In genomic region chr3:166263460-166263859, GRCh38 we compare ENCODE assay signal across 1 cellular context.
TF ChIP-seq lines count a peak whose summit lies in the region.

No MANE protein-coding gene starts in this region.

TF ChIP-seq in GM12878, 131 proteins besides CTCF, POLR2A, EP300 and RAD21:
- TF ChIP-seq HSF1 (IDR thresholded peaks at IDR 0.05; ENCODE audit: low read depth, low read length) (no peak), POLR2AphosphoS2 (IDR thresholded peaks at IDR 0.05; ENCODE audit: low read depth, low read length) (no peak), USF1 (IDR thresholded peaks at IDR 0.05; ENCODE audit: borderline replicate concordance, extremely low read length, insufficient read depth, low read depth, low read length) (no peak), TCF7 (IDR thresholded peaks at IDR 0.05; ENCODE audit: borderline replicate concordance) (no peak), FOS (IDR thresholded peaks at IDR 0.05; ENCODE audit: borderline replicate concordance, extremely low read depth, insufficient read length) (no peak), HDGF (IDR thresholded peaks at IDR 0.05) (no peak), SREBF2 (IDR thresholded peaks at IDR 0.05; ENCODE audit: low read length) (no peak), WRNIP1 (IDR thresholded peaks at IDR 0.05; ENCODE audit: borderline replicate concordance, low read depth, low read length) (no peak), SIN3A (IDR thresholded peaks at IDR 0.05; ENCODE audit: low read depth, low read length) (no peak), NR2F1 (conservative IDR thresholded peaks at IDR 0.05) (no peak), CHD1 (IDR thresholded peaks at IDR 0.05; ENCODE audit: low read depth, low read length) (no peak), BACH1 (IDR thresholded peaks at IDR 0.05; ENCODE audit: borderline replicate concordance) (no peak), KLF5 (IDR thresholded peaks at IDR 0.05; ENCODE audit: partially characterized antibody) (no peak), E2F8 (IDR thresholded peaks at IDR 0.05; ENCODE audit: low read depth, partially characterized antibody) (no peak), CREM (IDR thresholded peaks at IDR 0.05; ENCODE audit: low read depth) (no peak)
- TF ChIP-seq, protein P1, sequence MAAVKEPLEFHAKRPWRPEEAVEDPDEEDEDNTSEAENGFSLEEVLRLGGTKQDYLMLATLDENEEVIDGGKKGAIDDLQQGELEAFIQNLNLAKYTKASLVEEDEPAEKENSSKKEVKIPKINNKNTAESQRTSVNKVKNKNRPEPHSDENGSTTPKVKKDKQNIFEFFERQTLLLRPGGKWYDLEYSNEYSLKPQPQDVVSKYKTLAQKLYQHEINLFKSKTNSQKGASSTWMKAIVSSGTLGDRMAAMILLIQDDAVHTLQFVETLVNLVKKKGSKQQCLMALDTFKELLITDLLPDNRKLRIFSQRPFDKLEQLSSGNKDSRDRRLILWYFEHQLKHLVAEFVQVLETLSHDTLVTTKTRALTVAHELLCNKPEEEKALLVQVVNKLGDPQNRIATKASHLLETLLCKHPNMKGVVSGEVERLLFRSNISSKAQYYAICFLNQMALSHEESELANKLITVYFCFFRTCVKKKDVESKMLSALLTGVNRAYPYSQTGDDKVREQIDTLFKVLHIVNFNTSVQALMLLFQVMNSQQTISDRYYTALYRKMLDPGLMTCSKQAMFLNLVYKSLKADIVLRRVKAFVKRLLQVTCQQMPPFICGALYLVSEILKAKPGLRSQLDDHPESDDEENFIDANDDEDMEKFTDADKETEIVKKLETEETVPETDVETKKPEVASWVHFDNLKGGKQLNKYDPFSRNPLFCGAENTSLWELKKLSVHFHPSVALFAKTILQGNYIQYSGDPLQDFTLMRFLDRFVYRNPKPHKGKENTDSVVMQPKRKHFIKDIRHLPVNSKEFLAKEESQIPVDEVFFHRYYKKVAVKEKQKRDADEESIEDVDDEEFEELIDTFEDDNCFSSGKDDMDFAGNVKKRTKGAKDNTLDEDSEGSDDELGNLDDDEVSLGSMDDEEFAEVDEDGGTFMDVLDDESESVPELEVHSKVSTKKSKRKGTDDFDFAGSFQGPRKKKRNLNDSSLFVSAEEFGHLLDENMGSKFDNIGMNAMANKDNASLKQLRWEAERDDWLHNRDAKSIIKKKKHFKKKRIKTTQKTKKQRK (IDR thresholded peaks at IDR 0.05; ENCODE audit: low read depth, low read length), result no peak
- TF ChIP-seq, protein P2, sequence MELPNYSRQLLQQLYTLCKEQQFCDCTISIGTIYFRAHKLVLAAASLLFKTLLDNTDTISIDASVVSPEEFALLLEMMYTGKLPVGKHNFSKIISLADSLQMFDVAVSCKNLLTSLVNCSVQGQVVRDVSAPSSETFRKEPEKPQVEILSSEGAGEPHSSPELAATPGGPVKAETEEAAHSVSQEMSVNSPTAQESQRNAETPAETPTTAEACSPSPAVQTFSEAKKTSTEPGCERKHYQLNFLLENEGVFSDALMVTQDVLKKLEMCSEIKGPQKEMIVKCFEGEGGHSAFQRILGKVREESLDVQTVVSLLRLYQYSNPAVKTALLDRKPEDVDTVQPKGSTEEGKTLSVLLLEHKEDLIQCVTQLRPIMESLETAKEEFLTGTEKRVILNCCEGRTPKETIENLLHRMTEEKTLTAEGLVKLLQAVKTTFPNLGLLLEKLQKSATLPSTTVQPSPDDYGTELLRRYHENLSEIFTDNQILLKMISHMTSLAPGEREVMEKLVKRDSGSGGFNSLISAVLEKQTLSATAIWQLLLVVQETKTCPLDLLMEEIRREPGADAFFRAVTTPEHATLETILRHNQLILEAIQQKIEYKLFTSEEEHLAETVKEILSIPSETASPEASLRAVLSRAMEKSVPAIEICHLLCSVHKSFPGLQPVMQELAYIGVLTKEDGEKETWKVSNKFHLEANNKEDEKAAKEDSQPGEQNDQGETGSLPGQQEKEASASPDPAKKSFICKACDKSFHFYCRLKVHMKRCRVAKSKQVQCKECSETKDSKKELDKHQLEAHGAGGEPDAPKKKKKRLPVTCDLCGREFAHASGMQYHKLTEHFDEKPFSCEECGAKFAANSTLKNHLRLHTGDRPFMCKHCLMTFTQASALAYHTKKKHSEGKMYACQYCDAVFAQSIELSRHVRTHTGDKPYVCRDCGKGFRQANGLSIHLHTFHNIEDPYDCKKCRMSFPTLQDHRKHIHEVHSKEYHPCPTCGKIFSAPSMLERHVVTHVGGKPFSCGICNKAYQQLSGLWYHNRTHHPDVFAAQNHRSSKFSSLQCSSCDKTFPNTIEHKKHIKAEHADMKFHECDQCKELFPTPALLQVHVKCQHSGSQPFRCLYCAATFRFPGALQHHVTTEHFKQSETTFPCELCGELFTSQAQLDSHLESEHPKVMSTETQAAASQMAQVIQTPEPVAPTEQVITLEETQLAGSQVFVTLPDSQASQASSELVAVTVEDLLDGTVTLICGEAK (IDR thresholded peaks at IDR 0.05; ENCODE audit: borderline replicate concordance), result no peak
- TF ChIP-seq, protein P3, sequence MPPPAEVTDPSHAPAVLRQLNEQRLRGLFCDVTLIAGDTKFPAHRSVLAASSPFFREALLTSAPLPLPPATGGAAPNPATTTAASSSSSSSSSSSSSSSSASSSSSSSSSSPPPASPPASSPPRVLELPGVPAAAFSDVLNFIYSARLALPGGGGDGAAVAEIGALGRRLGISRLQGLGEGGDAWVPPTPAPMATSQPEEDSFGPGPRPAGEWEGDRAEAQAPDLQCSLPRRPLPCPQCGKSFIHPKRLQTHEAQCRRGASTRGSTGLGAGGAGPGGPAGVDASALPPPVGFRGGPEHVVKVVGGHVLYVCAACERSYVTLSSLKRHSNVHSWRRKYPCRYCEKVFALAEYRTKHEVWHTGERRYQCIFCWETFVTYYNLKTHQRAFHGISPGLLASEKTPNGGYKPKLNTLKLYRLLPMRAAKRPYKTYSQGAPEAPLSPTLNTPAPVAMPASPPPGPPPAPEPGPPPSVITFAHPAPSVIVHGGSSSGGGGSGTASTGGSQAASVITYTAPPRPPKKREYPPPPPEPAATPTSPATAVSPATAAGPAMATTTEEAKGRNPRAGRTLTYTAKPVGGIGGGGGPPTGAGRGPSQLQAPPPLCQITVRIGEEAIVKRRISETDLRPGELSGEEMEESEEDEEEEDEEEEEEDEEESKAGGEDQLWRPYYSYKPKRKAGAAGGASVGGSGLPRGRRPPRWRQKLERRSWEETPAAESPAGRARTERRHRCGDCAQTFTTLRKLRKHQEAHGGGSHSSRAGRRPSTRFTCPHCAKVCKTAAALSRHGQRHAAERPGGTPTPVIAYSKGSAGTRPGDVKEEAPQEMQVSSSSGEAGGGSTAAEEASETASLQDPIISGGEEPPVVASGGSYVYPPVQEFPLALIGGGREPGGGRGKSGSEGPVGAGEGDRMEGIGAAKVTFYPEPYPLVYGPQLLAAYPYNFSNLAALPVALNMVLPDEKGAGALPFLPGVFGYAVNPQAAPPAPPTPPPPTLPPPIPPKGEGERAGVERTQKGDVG (CRISPR knock-in tag; IDR thresholded peaks at IDR 0.05), result no peak
